8 cellular contexts compared by ENCODE assay signal in the genomic region with DNA sequence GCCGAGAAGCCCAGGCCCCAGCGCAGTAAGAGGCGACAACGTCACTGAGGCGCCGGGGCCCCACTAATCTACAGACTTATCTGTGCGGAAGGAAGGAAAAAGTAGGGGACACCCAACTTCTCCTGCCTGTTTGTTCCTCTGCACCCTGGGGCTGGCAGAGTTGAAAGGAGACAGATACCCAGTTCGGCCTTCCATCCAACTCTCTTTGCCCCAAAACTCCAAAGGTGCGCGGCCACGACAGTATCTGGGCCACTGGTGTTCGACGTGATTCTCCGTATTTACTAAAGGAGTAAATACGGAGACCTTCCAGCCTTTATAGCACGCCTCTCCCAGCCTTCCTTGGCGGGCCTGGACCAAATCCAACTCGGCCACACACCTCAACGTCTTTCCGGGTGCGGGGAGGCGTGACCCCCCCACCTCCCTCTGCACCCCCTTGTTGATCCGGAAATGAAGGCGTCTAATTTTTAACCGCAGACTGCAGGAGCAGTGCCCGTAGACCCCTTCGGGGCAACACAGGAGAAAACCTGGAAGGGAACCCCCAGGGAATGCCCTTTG. TPM values are rescaled to one million over a fixed set of nuclear protein-coding genes. Genes with fewer than 3 reads are reported as not detected.
DNase-seq lines count a peak whose midpoint lies in the region; ATAC-seq and TF ChIP-seq lines count a peak whose summit lies in the region.

No MANE protein-coding gene starts in this region.

- intact Hi-C loops in posterior vena cava (cut with DNase I), result loop anchor here (5.0 to 10.0 kb wide), 5 partner anchors 87 to 274 kb away; no protein-coding TSS in a partner anchor

- DNase-seq in DMS53 treated with DMSO at 0.1 percent for 48 hours (lab: John Stamatoyannopoulos, UW; ENCODE audit: unreplicated experiment), result peak; percentile 65
- peak; percentile 25 for DNase-seq in KG1 (lab: John Stamatoyannopoulos, UW)
- peak; percentile 69 for DNase-seq in activated CD8-positive, alpha-beta memory T cell treated with anti-CD3 and anti-CD28 coated beads, Interleukin-2, amount 50 U/mL, for 48 hours
- peak; percentile 34 for DNase-seq in fibroblast of villous mesenchyme (ENCODE audit: low read depth)
- DNase-seq in posterior vena cava (ENCODE audit: low spot score), result peak; percentile 83
- no peak for DNase-seq in epidermal melanocyte (ENCODE audit: insufficient read length, low spot score)

- no peak for ATAC-seq in GM21390 (IDR thresholded peaks at IDR 0.05; ENCODE audit: unreplicated experiment)
- ATAC-seq in HG03097 (IDR thresholded peaks at IDR 0.05; ENCODE audit: low FRiP score, unreplicated experiment), result no peak

- peak overlapping the region; percentile 92 for H3K4me3 ChIP-seq in fibroblast of villous mesenchyme (ENCODE audit: low read depth, low read length)

- TF ChIP-seq CTCF in fibroblast of villous mesenchyme (IDR thresholded peaks at IDR 0.05; ENCODE audit: insufficient read depth, low read depth, low read length), result no peak

RNA-seq across cellular contexts. Expression of gene SMAD7, which starts 1.6 kb away (rescaled TPM):
- total RNA-seq in fibroblast of villous mesenchyme (28.9 and 32.9 TPM in 2 replicates), posterior vena cava (10 to 100 TPM; 34.7 to 36.8 TPM)
